ENCODE assay signal across 8 cellular contexts in genomic region chr17:44086364-44087311, GRCh38. TPM values are rescaled to one million over a fixed set of nuclear protein-coding genes. Genes with fewer than 3 reads are reported as not detected.
DNase-seq lines count a peak whose midpoint lies in the region; ATAC-seq and TF ChIP-seq lines count a peak whose summit lies in the region.

No MANE protein-coding gene starts in this region.

- TF ChIP-seq CTCF in cardiac muscle cell (IDR thresholded peaks at IDR 0.05; ENCODE audit: low read depth, low read length) (no peak), colonic mucosa (IDR thresholded peaks at IDR 0.05) (no peak), natural killer cell (IDR thresholded peaks at IDR 0.05) (no peak), thoracic aorta (IDR thresholded peaks at IDR 0.05) (no peak)

- H3K9me3 ChIP-seq in cardiac muscle cell (ENCODE audit: low read depth) (no peaks in the 10 kb centered on the region), colonic mucosa (no peaks in the 10 kb centered on the region), thoracic aorta (no peaks in the 10 kb centered on the region)

- H3K27me3 ChIP-seq in cardiac muscle cell (no peaks in the 10 kb centered on the region), colonic mucosa (no peaks in the 10 kb centered on the region), thoracic aorta (replicated peaks; ENCODE audit: insufficient read depth) (no peaks in the 10 kb centered on the region)

- no peaks in the 10 kb centered on the region for H3K9me3 Mint-ChIP-seq in activated CD4-positive, alpha-beta T cell treated with anti-CD3 and anti-CD28 coated beads for 36 hours (ENCODE audit: low read depth)
- no peaks in the 10 kb centered on the region for H3K9me3 Mint-ChIP-seq in natural killer cell

- peaks cover 7% of the 10 kb centered on the region for H3K4me1 ChIP-seq in cardiac muscle cell (ENCODE audit: low read depth)
- no peaks in the 10 kb centered on the region for H3K4me1 ChIP-seq in colonic mucosa
- H3K4me1 ChIP-seq in thoracic aorta (ENCODE audit: control insufficient read depth in 1 of 2, low read depth in 2 of 2) = no peaks in the 10 kb centered on the region

- POLR2A ChIA-PET in activated CD4-positive, alpha-beta T cell treated with anti-CD3 and anti-CD28 coated beads for 36 hours (lab: Charles Lee) = interaction anchor here (1.1 to 1.2 kb wide), 2 partner anchors 20 to 37 kb away, joined by 3 to 4 read pairs; partner anchors contain the start of genes HDAC5 and LSM12

- H3K4me3 Mint-ChIP-seq in activated CD4-positive, alpha-beta T cell treated with anti-CD3 and anti-CD28 coated beads for 36 hours = no peak overlapping the region
- no peak overlapping the region for H3K4me3 Mint-ChIP-seq in natural killer cell

- no peaks in the 10 kb centered on the region for H3K27me3 Mint-ChIP-seq in activated CD4-positive, alpha-beta T cell treated with anti-CD3 and anti-CD28 coated beads for 36 hours
- H3K27me3 Mint-ChIP-seq in natural killer cell (ENCODE audit: low read depth in 2 of 2) = no peaks in the 10 kb centered on the region

- H3K36me3 ChIP-seq in cardiac muscle cell = peaks cover 34% of the 10 kb centered on the region
- no peaks in the 10 kb centered on the region for H3K36me3 ChIP-seq in colonic mucosa
- H3K36me3 ChIP-seq in thoracic aorta = peaks cover 78% of the 10 kb centered on the region

- H3K27ac Mint-ChIP-seq in activated CD4-positive, alpha-beta T cell treated with anti-CD3 and anti-CD28 coated beads for 36 hours = peak overlapping the region; percentile 63
- H3K27ac Mint-ChIP-seq in natural killer cell = no peak overlapping the region

- no peak overlapping the region for H3K4me3 ChIP-seq in cardiac muscle cell
- no peak overlapping the region for H3K4me3 ChIP-seq in colonic mucosa
- no peak overlapping the region for H3K4me3 ChIP-seq in thoracic aorta

- peak overlapping the region; percentile 72 for H3K27ac ChIP-seq in cardiac muscle cell
- peak overlapping the region; percentile 18 for H3K27ac ChIP-seq in colonic mucosa
- H3K27ac ChIP-seq in thoracic aorta = peak overlapping the region in 1 of 2 donors; percentile 65

- peaks cover 15% of the 10 kb centered on the region for H3K4me1 Mint-ChIP-seq in activated CD4-positive, alpha-beta T cell treated with anti-CD3 and anti-CD28 coated beads for 36 hours
- peaks cover 0 to 7% of the 10 kb centered on the region in 2 donors for H3K4me1 Mint-ChIP-seq in natural killer cell

- peak; percentile 91 for ATAC-seq in activated CD4-positive, alpha-beta T cell treated with anti-CD3 and anti-CD28 coated beads for 36 hours
- ATAC-seq in natural killer cell (peak; percentile 5 to 20 (median 16)), thoracic aorta (ENCODE audit: insufficient number of reproducible peaks, low FRiP score, low read depth) (no peak)

- peak in 1 of 2 donors; percentile 81 for DNase-seq in cardiac muscle cell (ENCODE audit: low read depth in 1 of 2, low spot score in 1 of 2)
- DNase-seq in cardiac septum (ENCODE audit: low spot score) = no peak
- DNase-seq in activated CD4-positive, alpha-beta T cell treated with anti-CD3 and anti-CD28 coated beads for 36 hours = peak; percentile 83
- DNase-seq in colonic mucosa = no peak
- no peak for DNase-seq in natural killer cell
- DNase-seq in thoracic aorta (ENCODE audit: low spot score) = peak; percentile 39
- DNase-seq in NCI-H2107 treated with DMSO at 0.1 percent for 48 hours (lab: John Stamatoyannopoulos, UW; ENCODE audit: unreplicated experiment) = no peak
- no peak for DNase-seq in NCI-H187 (lab: John Stamatoyannopoulos, UW)

- intact Hi-C loops in cardiac septum (cut with DNase I) = no loop called here
- intact Hi-C loops in activated CD4-positive, alpha-beta T cell treated with anti-CD3 and anti-CD28 coated beads for 36 hours (cut with DNase I, micrococcal nuclease) = loop anchor here (1.0 to 2.0 kb wide), 2 partner anchors 16 to 37 kb away; partner anchors contain the start of genes G6PC3 (in 1 of the 2) and HDAC5 (in 1 of the 2)
- intact Hi-C loops in colonic mucosa (cut with DNase I) = no loop called here
- intact Hi-C loops in natural killer cell (cut with micrococcal nuclease) = no loop called here

- peaks cover 9% of the 10 kb centered on the region for H3K36me3 Mint-ChIP-seq in activated CD4-positive, alpha-beta T cell treated with anti-CD3 and anti-CD28 coated beads for 36 hours (ENCODE audit: low read depth)
- no peaks in the 10 kb centered on the region for H3K36me3 Mint-ChIP-seq in natural killer cell

- no peak overlapping the region for H3K9ac ChIP-seq in colonic mucosa (ENCODE audit: low read depth in 2 of 2, low read length in 2 of 2)

- CTCF ChIA-PET in activated CD4-positive, alpha-beta T cell treated with anti-CD3 and anti-CD28 coated beads for 36 hours (lab: Charles Lee) = interaction anchor here (1.0 to 1.9 kb wide), 2 partner anchors 8 to 245 kb away, joined by 3 to 7 read pairs; no protein-coding TSS in a partner anchor

RNA-seq across cellular contexts. Expression of gene G6PC3, which starts 16.1 kb away (rescaled TPM):
- total RNA-seq in cardiac muscle cell = 93.1 and 95.3 TPM in 2 replicates
- polyA plus RNA-seq in cardiac muscle cell = 162 and 234 TPM in 2 replicates
- total RNA-seq in cardiac septum = 33.6 TPM
- total RNA-seq in activated CD4-positive, alpha-beta T cell treated with anti-CD3 and anti-CD28 coated beads for 36 hours = 10 to 100 TPM; 21.3 to 22.0 TPM
- total RNA-seq in colonic mucosa = 10 to 100 TPM; 28.3 to 44.7 TPM
- total RNA-seq in natural killer cell = 10 to 100 TPM; 18.2 to 21.7 (median 20.6) TPM
- total RNA-seq in thoracic aorta = 10 to 100 TPM; 26.4 to 54.6 TPM

RNA-seq across cellular contexts. Expression of gene LSM12, which starts 20.2 kb away (rescaled TPM):
- 31.0 and 45.3 TPM in 2 replicates for total RNA-seq in cardiac muscle cell
- polyA plus RNA-seq in cardiac muscle cell = 46.5 and 60.7 TPM in 2 replicates
- 39.2 TPM for total RNA-seq in cardiac septum
- total RNA-seq in activated CD4-positive, alpha-beta T cell treated with anti-CD3 and anti-CD28 coated beads for 36 hours = 100 to 1,000 TPM in 1 of 2 experiments, 10 to 100 TPM in 1; 93.1 to 102 TPM
- 10 to 100 TPM; 60.9 to 74.3 TPM for total RNA-seq in colonic mucosa
- total RNA-seq in natural killer cell = 10 to 100 TPM; 46.9 to 54.0 (median 51.8) TPM
- 10 to 100 TPM; 24.9 to 30.8 TPM for total RNA-seq in thoracic aorta

RNA-seq across cellular contexts. Expression of gene HDAC5, which starts 36.8 kb away (rescaled TPM):
- total RNA-seq in cardiac muscle cell (164 and 300 TPM in 2 replicates), cardiac septum (75.5 TPM), colonic mucosa (10 to 100 TPM; 19.0 to 26.6 TPM), natural killer cell (100 to 1,000 TPM in 1 of 3 donors, 10 to 100 TPM in 2; 79.2 to 100 (median 91.9) TPM), thoracic aorta (100 to 1,000 TPM in 1 of 2 donors, 10 to 100 TPM in 1; 76.9 to 115 TPM)
- 94.1 and 209 TPM in 2 replicates for polyA plus RNA-seq in cardiac muscle cell
- 10 to 100 TPM; 16.5 to 22.0 TPM for total RNA-seq in activated CD4-positive, alpha-beta T cell treated with anti-CD3 and anti-CD28 coated beads for 36 hours

RNA-seq across cellular contexts. Expression of gene HROB, which starts 55.1 kb away (rescaled TPM):
- total RNA-seq in cardiac muscle cell (3.6 and 9.6 TPM in 2 replicates), cardiac septum (0.65 TPM), colonic mucosa (10 to 100 TPM in 1 of 2 donors, 1 to 10 TPM in 1; 2.7 to 11.5 TPM), natural killer cell (1 to 10 TPM; 1.9 to 4.4 (median 2.4) TPM), thoracic aorta (1 to 10 TPM in 1 of 2 donors, under 1 TPM in 1; 0.85 to 2.6 TPM)
- polyA plus RNA-seq in cardiac muscle cell = 7.8 and 15.6 TPM in 2 replicates
- total RNA-seq in activated CD4-positive, alpha-beta T cell treated with anti-CD3 and anti-CD28 coated beads for 36 hours = 10 to 100 TPM; 17.1 to 23.3 TPM

Comparison
In these comparisons a context has a peak if more than half of its experiments do, and no peak if none do; other contexts are left out.
1. DNase-seq: peak in activated CD4-positive, alpha-beta T cell treated with anti-CD3 and anti-CD28 coated beads for 36 hours (single experiment) and thoracic aorta (single experiment); none in cardiac septum (single experiment), colonic mucosa (single experiment), natural killer cell (single experiment), NCI-H2107 treated with DMSO at 0.1 percent for 48 hours (single experiment) and NCI-H187 (0 of 2).
2. intact Hi-C loops: an anchor here in activated CD4-positive, alpha-beta T cell treated with anti-CD3 and anti-CD28 coated beads for 36 hours (1.0 to 2.0 kb wide); none called in cardiac septum, colonic mucosa and natural killer cell.